In genomic region chr19:18001837-18002345, GRCh38 we compare ENCODE assay signal across 9 cellular contexts. TPM values are rescaled to one million over a fixed set of nuclear protein-coding genes. Genes with fewer than 3 reads are reported as not detected.
DNase-seq lines count a peak whose midpoint lies in the region; ATAC-seq and TF ChIP-seq lines count a peak whose summit lies in the region.
"Had no signal": no experiment of that assay in that cellular context is flagged by ENCODE, and none has a peak within 500 bp of the region (broad histone marks: within the 10 kb centered on the region; RNA-seq: fewer than 3 reads in every experiment).

No MANE protein-coding gene starts in this region.

- WGBS in endodermal cell (ENCODE audit: insufficient coverage in 1 of 2, insufficient read length in 1 of 2), 2 experiments, result 57 to 79% methylated on average over 5 to 12 of the region's 12 CpGs
- WGBS in ovary, 3 donors, result 36 to 57% (median 41%) methylated on average over 10 to 12 of the region's 12 CpGs

- ATAC-seq in CD8-positive, alpha-beta T cell, result no peak
- ATAC-seq in GM21529 (IDR thresholded peaks at IDR 0.05; ENCODE audit: unreplicated experiment), result no peak

- H3K4me3 ChIP-seq in CD8-positive, alpha-beta T cell (ENCODE audit: low read depth, low read length), result peak overlapping the region; percentile 65
- H3K4me3 ChIP-seq in OCI-LY3 (ENCODE audit: low read length) (peak overlapping the region; percentile 82), endodermal cell (ENCODE audit: low read length) (peak overlapping the region; percentile 75), ovary (peak overlapping the region; percentile 74)

- H3K36me3 ChIP-seq in CD8-positive, alpha-beta T cell (ENCODE audit: insufficient read depth, low read length), result no peaks in the 10 kb centered on the region
- H3K36me3 ChIP-seq in OCI-LY3 (replicated peaks; ENCODE audit: low read depth, low read length) (peaks cover 8% of the 10 kb centered on the region), endodermal cell (ENCODE audit: control insufficient read depth, insufficient read depth, low read length) (no peaks in the 10 kb centered on the region), ovary (no peaks in the 10 kb centered on the region)

- POLR2A ChIA-PET in CD8-positive, alpha-beta T cell (lab: Charles Lee), result interaction anchor here (0.8 to 3.4 kb wide), 14 partner anchors 12 to 279 kb away, joined by 3 to 27 read pairs (median 6); partner anchors contain the start of genes CCDC124, JUND and RPL18A

- peaks cover 30% of the 10 kb centered on the region for H3K4me1 ChIP-seq in CD8-positive, alpha-beta T cell (ENCODE audit: insufficient read depth, low read length)
- H3K4me1 ChIP-seq in OCI-LY3 (ENCODE audit: low read length) (peaks cover 33% of the 10 kb centered on the region), endodermal cell (ENCODE audit: control insufficient read depth, insufficient read depth, low read length) (no peaks in the 10 kb centered on the region), ovary (ENCODE audit: insufficient read depth) (peaks cover 5% of the 10 kb centered on the region)

- TF ChIP-seq CTCF in CD8-positive, alpha-beta T cell (IDR thresholded peaks at IDR 0.05), result no peak
- no peak for TF ChIP-seq CTCF in OCI-LY3 (IDR thresholded peaks at IDR 0.05; ENCODE audit: low read depth, low read length)
- TF ChIP-seq CTCF in endodermal cell (conservative IDR thresholded peaks at IDR 0.05), result no peak
- no peak for TF ChIP-seq CTCF in ovary (IDR thresholded peaks at IDR 0.05)

- peak overlapping the region; percentile 94 for H3K27ac ChIP-seq in CD8-positive, alpha-beta T cell (ENCODE audit: low read depth, low read length)
- H3K27ac ChIP-seq in OCI-LY3 (ENCODE audit: low read length), result peak overlapping the region; percentile 59
- H3K27ac ChIP-seq in endodermal cell (ENCODE audit: low read depth, low read length), result no peak overlapping the region
- peak overlapping the region in 1 of 2 donors; percentile 78 for H3K27ac ChIP-seq in ovary

- H3K36me3 Mint-ChIP-seq in CD8-positive, alpha-beta T cell, result peaks cover 12% of the 10 kb centered on the region
- peaks cover 4% of the 10 kb centered on the region for H3K36me3 Mint-ChIP-seq in endodermal cell (ENCODE audit: low read depth)

- intact Hi-C loops in CD8-positive, alpha-beta T cell (cut with DNase I, micrococcal nuclease), result loop anchor here (1.0 to 10.0 kb wide), 7 partner anchors 55 to 293 kb away; partner anchors contain the start of genes CCDC124 (in 1 of the 2), PIK3R2 (in 1 of the 2) and RPL18A (in 1 of the 2)
- intact Hi-C loops in ovary (cut with DNase I) (loop anchor here in 2 of 4 donors (10.0 kb wide), 2 partner anchors 253 to 423 kb away; a partner anchor contains a TSS), posterior cingulate gyrus (cut with DNase I) (no loop called here)

- no peaks in the 10 kb centered on the region for H3K9me3 Mint-ChIP-seq in CD8-positive, alpha-beta T cell
- peaks cover 6% of the 10 kb centered on the region for H3K9me3 Mint-ChIP-seq in endodermal cell

- no peak for TF ChIP-seq EP300 in ovary (IDR thresholded peaks at IDR 0.05)

- H3K4me3 Mint-ChIP-seq in CD8-positive, alpha-beta T cell, result peak overlapping the region; percentile 92
- peak overlapping the region; percentile 53 for H3K4me3 Mint-ChIP-seq in endodermal cell

- peaks cover 22% of the 10 kb centered on the region for H3K79me2 ChIP-seq in OCI-LY3 (ENCODE audit: low read length)

- no peak overlapping the region for H2AFZ ChIP-seq in OCI-LY3 (ENCODE audit: low read depth, low read length)

- peaks cover 34% of the 10 kb centered on the region for H3K4me1 Mint-ChIP-seq in CD8-positive, alpha-beta T cell (ENCODE audit: low read depth)
- H3K4me1 Mint-ChIP-seq in endodermal cell, result peaks cover 2% of the 10 kb centered on the region

- H3K9ac ChIP-seq in OCI-LY3 (ENCODE audit: low read length) (peak overlapping the region; percentile 80), endodermal cell (ENCODE audit: extremely low read depth, low read length, poor library complexity, severe bottlenecking) (peak overlapping the region; percentile 44)

- no peaks in the 10 kb centered on the region for H3K27me3 ChIP-seq in CD8-positive, alpha-beta T cell (ENCODE audit: insufficient read depth, low read length)
- H3K27me3 ChIP-seq in OCI-LY3 (ENCODE audit: low read depth, low read length), result no peaks in the 10 kb centered on the region
- H3K27me3 ChIP-seq in endodermal cell (ENCODE audit: control insufficient read depth, insufficient read depth, low read length, poor library complexity, severe bottlenecking), result peaks cover 10% of the 10 kb centered on the region
- H3K27me3 ChIP-seq in ovary, result no peaks in the 10 kb centered on the region

- H3K27me3 Mint-ChIP-seq in CD8-positive, alpha-beta T cell (ENCODE audit: low read depth), result no peaks in the 10 kb centered on the region
- peaks cover 19% of the 10 kb centered on the region for H3K27me3 Mint-ChIP-seq in endodermal cell (ENCODE audit: insufficient read depth)

- peak overlapping the region; percentile 96 for H3K27ac Mint-ChIP-seq in CD8-positive, alpha-beta T cell
- no peak overlapping the region for H3K27ac Mint-ChIP-seq in endodermal cell

- no peaks in the 10 kb centered on the region for H4K20me1 ChIP-seq in OCI-LY3 (ENCODE audit: insufficient read depth, low read length)

- no peaks in the 10 kb centered on the region for H3K9me3 ChIP-seq in CD8-positive, alpha-beta T cell (ENCODE audit: low read length)
- H3K9me3 ChIP-seq in OCI-LY3 (ENCODE audit: insufficient read depth, low read length), result no peaks in the 10 kb centered on the region
- no peaks in the 10 kb centered on the region for H3K9me3 ChIP-seq in endodermal cell (ENCODE audit: control insufficient read depth, low read length)
- no peaks in the 10 kb centered on the region for H3K9me3 ChIP-seq in ovary

- no peak for TF ChIP-seq POLR2A in ovary (IDR thresholded peaks at IDR 0.05)

- CTCF ChIA-PET in CD8-positive, alpha-beta T cell (lab: Charles Lee), result interaction anchor here (1.4 to 20.0 kb wide), 5 partner anchors 25 to 97 kb away, joined by 4 to 510 read pairs (median 4); partner anchors contain the start of gene CCDC124

- DNase-seq in CD8-positive, alpha-beta T cell, result no peak
- DNase-seq in endodermal cell (no peak), ovary (no peak), posterior cingulate gyrus (no peak), inferior parietal cortex (ENCODE audit: extremely low spot score) (no peak), T1000 (lab: John Stamatoyannopoulos, UW) (no peak)

- H3K4me2 ChIP-seq in OCI-LY3 (ENCODE audit: low read length), result peak overlapping the region; percentile 96

RNA-seq across cellular contexts. Expression of gene ARRDC2, which starts 6.1 kb away (rescaled TPM):
- 100 to 1,000 TPM; 288 to 303 TPM for total RNA-seq in CD8-positive, alpha-beta T cell
- total RNA-seq in endodermal cell (1 to 10 TPM; 6.8 to 7.0 TPM), ovary (10 to 100 TPM in 5 of 7 donors, 1 to 10 TPM in 2; 6.8 to 22.8 (median 12.2) TPM)
- 3.3 TPM for polyA plus RNA-seq in endodermal cell (2013, experiment 1 of 2)
- 2.4 TPM for polyA plus RNA-seq in endodermal cell (2013, experiment 2 of 2)
- polyA plus RNA-seq in ovary, result 10 to 100 TPM; 12.9 to 14.7 TPM

RNA-seq across cellular contexts. Expression of gene KCNN1, which starts 35.0 kb away (rescaled TPM):
- not detected for total RNA-seq in CD8-positive, alpha-beta T cell
- 1 to 10 TPM; 5.8 to 8.2 TPM for total RNA-seq in endodermal cell
- 13.1 TPM for polyA plus RNA-seq in endodermal cell (2013, experiment 1 of 2)
- 11.3 TPM for polyA plus RNA-seq in endodermal cell (2013, experiment 2 of 2)
- 1 to 10 TPM in 4 of 7 donors, under 1 TPM in 2, not detected in 1; 0.33 to 5.9 (median 2.2) TPM for total RNA-seq in ovary
- 1 to 10 TPM in 1 of 2 donors, under 1 TPM in 1; 1.00 to 1.7 TPM for polyA plus RNA-seq in ovary
- total RNA-seq: left lobe of liver had no signal

Comparison
In these comparisons a context has a peak if more than half of its experiments do, and no peak if none do; other contexts are left out.
1. RNA of gene ARRDC2, which starts 6.1 kb away (total RNA-seq): 288 to 303 TPM in CD8-positive, alpha-beta T cell; 6.8 to 22.8 TPM in ovary and 6.8 to 7.0 TPM in endodermal cell; every median in the first group is over 10 times any median in the second.
2. Peak in every context shown above with its lines, with median percentiles within 50 percentile points of each other: H3K4me3 ChIP-seq.